21 cellular contexts compared by ENCODE assay signal in the genomic region with DNA sequence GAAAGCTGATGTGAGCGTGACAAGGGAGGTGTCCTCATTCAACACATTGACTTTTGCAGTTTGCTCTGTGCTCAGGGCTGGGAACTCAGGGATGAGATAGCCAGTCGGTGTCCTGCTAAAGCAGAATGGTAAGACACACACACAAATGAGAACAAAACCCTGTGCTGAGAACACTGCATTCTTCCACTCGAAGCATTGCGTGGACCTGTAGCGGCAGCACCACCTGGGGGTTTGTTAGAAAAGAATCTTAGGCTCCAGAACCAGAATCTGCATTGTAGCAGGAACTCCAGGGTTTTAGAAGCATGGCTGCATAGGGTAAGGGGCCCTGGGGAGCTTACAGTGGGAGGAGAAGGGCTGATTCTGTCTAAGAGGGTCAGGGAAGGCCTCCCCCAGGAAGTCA. TPM values are rescaled to one million over a fixed set of nuclear protein-coding genes. Genes with fewer than 3 reads are reported as not detected.
A peak's percentile ranks its signal among the peaks of the same experiment; 100 is the strongest.
DNase-seq lines count a peak whose midpoint lies in the region; ATAC-seq and TF ChIP-seq lines count a peak whose summit lies in the region.
"Had no signal": no experiment of that assay in that cellular context is flagged by ENCODE, and none has a peak within 500 bp of the region (broad histone marks: within the 10 kb centered on the region; RNA-seq: fewer than 3 reads in every experiment).

No MANE protein-coding gene starts in this region.

- no peaks in the 10 kb centered on the region for H3K27me3 ChIP-seq in mesendoderm (ENCODE audit: insufficient read depth, low read length, poor library complexity)

- H3K4me3 Mint-ChIP-seq in WTC11: no peak overlapping the region
- H3K4me3 Mint-ChIP-seq in activated CD4-positive, alpha-beta memory T cell treated with anti-CD3 and anti-CD28 coated beads, Interleukin-2, amount 10 ng/mL, durations not matched to agents 7 days and 5 days: no peak overlapping the region
- H3K4me3 Mint-ChIP-seq: type B pancreatic cell had no signal

- no peak overlapping the region for H3K4me3 ChIP-seq in mesendoderm (ENCODE audit: low read length)
- H3K4me3 ChIP-seq: coronary artery, GM12878, PC-9, stomach had no signal

- POLR2A ChIA-PET in WTC11 (lab: Charles Lee): no interaction called here
- POLR2A ChIA-PET in activated CD4-positive, alpha-beta memory T cell treated with anti-CD3 and anti-CD28 coated beads, Interleukin-2, amount 10 ng/mL, durations not matched to agents 7 days and 5 days (lab: Charles Lee): no interaction called here

- H3K9ac ChIP-seq in mesendoderm (ENCODE audit: low read length): no peak overlapping the region

- H3K4ac ChIP-seq in mesendoderm (ENCODE audit: low read depth, low read length): no peak overlapping the region

- H3K18ac ChIP-seq in mesendoderm (ENCODE audit: low read length): no peak overlapping the region

- WGBS in mesendoderm (ENCODE audit: extremely low coverage, insufficient coverage, low lambda C conversion rate): no CpG with 5 or more reads among the region's 5 CpGs

- H3K4me1 ChIP-seq in mesendoderm (ENCODE audit: control insufficient read depth, low read depth, low read length): no peaks in the 10 kb centered on the region
- H3K4me1 ChIP-seq: stomach had no signal

- no peaks in the 10 kb centered on the region for H3K79me1 ChIP-seq in mesendoderm (ENCODE audit: low read length)

- H2BK15ac ChIP-seq in mesendoderm (replicated peaks; ENCODE audit: low read depth): no peak overlapping the region

- DNase-seq in DMS53 (lab: John Stamatoyannopoulos, UW) (peak; percentile 59), DMS53 treated with DMSO at 0.1 percent for 48 hours (lab: John Stamatoyannopoulos, UW; ENCODE audit: unreplicated experiment) (no peak), HT-29 (ENCODE audit: low spot score) (peak; percentile 50), WTC11 (ENCODE audit: low spot score) (no peak), mesendoderm (peak; percentile 57)
- DNase-seq in activated naive CD4-positive, alpha-beta T cell treated with Interleukin-2 at 50 U/mL for 16 hours: no peak
- DNase-seq in activated CD4-positive, alpha-beta memory T cell treated with anti-CD3 and anti-CD28 coated beads, Interleukin-2, amount 10 ng/mL, durations not matched to agents 7 days and 5 days: no peak
- DNase-seq: activated gamma-delta T cell; activated T-cell treated with anti-CD3 and anti-CD28 coated beads for 4 hours; Kasumi-1; NCI-H1105 treated with DMSO at 0.1 percent for 48 hours; NCI-H774; occipital lobe; PC-9; stimulated activated CD4-positive, alpha-beta T cell treated with anti-CD3 and anti-CD28 coated beads, Interleukin-4, amount 100 ng/mL, for 24 hours; stomach; T-helper 2 cell had no signal

- H4K8ac ChIP-seq in mesendoderm (ENCODE audit: low read depth, low read length): no peak overlapping the region

- no peak for TF ChIP-seq CTCF in WTC11 (IDR thresholded peaks at IDR 0.05)

- no peaks in the 10 kb centered on the region for H3K36me3 ChIP-seq in mesendoderm (ENCODE audit: control insufficient read depth, insufficient read depth, low read length)
- H3K36me3 ChIP-seq: stomach had no signal

- no peak overlapping the region for H3K4me2 ChIP-seq in mesendoderm (ENCODE audit: low read length)
- H3K4me2 ChIP-seq: PC-9 had no signal

- no peak overlapping the region for H2BK120ac ChIP-seq in mesendoderm (ENCODE audit: low read depth, low read length)

- H3K27me3 Mint-ChIP-seq in WTC11 (ENCODE audit: low read depth): no peaks in the 10 kb centered on the region; the same call in 1 of the 2 replicates
- peaks cover 8% of the 10 kb centered on the region for H3K27me3 Mint-ChIP-seq in activated CD4-positive, alpha-beta memory T cell treated with anti-CD3 and anti-CD28 coated beads, Interleukin-2, amount 10 ng/mL, durations not matched to agents 7 days and 5 days

- H4K5ac ChIP-seq in mesendoderm (ENCODE audit: low read length): no peak overlapping the region

- no peak overlapping the region for H2AK5ac ChIP-seq in mesendoderm (ENCODE audit: low read length)

- peaks cover 13% of the 10 kb centered on the region for H3K4me1 Mint-ChIP-seq in WTC11
- H3K4me1 Mint-ChIP-seq in activated CD4-positive, alpha-beta memory T cell treated with anti-CD3 and anti-CD28 coated beads, Interleukin-2, amount 10 ng/mL, durations not matched to agents 7 days and 5 days: no peaks in the 10 kb centered on the region

- CTCF ChIA-PET in WTC11 (lab: Charles Lee): no interaction called here
- CTCF ChIA-PET in activated CD4-positive, alpha-beta memory T cell treated with anti-CD3 and anti-CD28 coated beads, Interleukin-2, amount 10 ng/mL, durations not matched to agents 7 days and 5 days (lab: Charles Lee): no interaction called here

- H3K23ac ChIP-seq in mesendoderm (ENCODE audit: low read length): no peak overlapping the region

- H3K9me3 Mint-ChIP-seq in WTC11: no peaks in the 10 kb centered on the region; the same call in 1 of the 2 replicates
- no peaks in the 10 kb centered on the region for H3K9me3 Mint-ChIP-seq in activated CD4-positive, alpha-beta memory T cell treated with anti-CD3 and anti-CD28 coated beads, Interleukin-2, amount 10 ng/mL, durations not matched to agents 7 days and 5 days
- H3K9me3 Mint-ChIP-seq: type B pancreatic cell had no signal

- ATAC-seq in WTC11: peak; percentile 43; the same call in 1 of the 2 replicates
- no peak for ATAC-seq in GM21381 (IDR thresholded peaks at IDR 0.05; ENCODE audit: unreplicated experiment)
- ATAC-seq: GM12878 had no signal

- H3K56ac ChIP-seq in mesendoderm (ENCODE audit: low read length): no peak overlapping the region

- H2BK5ac ChIP-seq in mesendoderm (ENCODE audit: low read length): no peak overlapping the region

- H3K27ac Mint-ChIP-seq in WTC11: no peak overlapping the region
- no peak overlapping the region for H3K27ac Mint-ChIP-seq in activated CD4-positive, alpha-beta memory T cell treated with anti-CD3 and anti-CD28 coated beads, Interleukin-2, amount 10 ng/mL, durations not matched to agents 7 days and 5 days
- H3K27ac Mint-ChIP-seq: type B pancreatic cell had no signal

- H3K36me3 Mint-ChIP-seq in WTC11: no peaks in the 10 kb centered on the region
- H3K36me3 Mint-ChIP-seq in activated CD4-positive, alpha-beta memory T cell treated with anti-CD3 and anti-CD28 coated beads, Interleukin-2, amount 10 ng/mL, durations not matched to agents 7 days and 5 days (ENCODE audit: low read depth): no peaks in the 10 kb centered on the region
- H3K36me3 Mint-ChIP-seq: type B pancreatic cell had no signal

- H3K27ac ChIP-seq in mesendoderm (ENCODE audit: low read depth, low read length): no peak overlapping the region
- H3K27ac ChIP-seq: coronary artery, PC-9, stomach had no signal

- H3K79me2 ChIP-seq in mesendoderm (ENCODE audit: control insufficient read depth, insufficient read depth, low read length): no peaks in the 10 kb centered on the region

TF ChIP-seq in WTC11, 78 proteins besides CTCF, POLR2A, EP300 and RAD21 (continues in another document):
- TF ChIP-seq FOXK1 (CRISPR knock-in tag; IDR thresholded peaks at IDR 0.05) (no peak), KAT7 (CRISPR knock-in tag; IDR thresholded peaks at IDR 0.05; ENCODE audit: borderline replicate concordance) (no peak), CREB1 (CRISPR knock-in tag; IDR thresholded peaks at IDR 0.05) (no peak), NFYB (CRISPR knock-in tag; conservative IDR thresholded peaks at IDR 0.05; ENCODE audit: low read depth) (no peak), ZNF671 (CRISPR knock-in tag; IDR thresholded peaks at IDR 0.05) (no peak), ZNF138 (CRISPR knock-in tag; conservative IDR thresholded peaks at IDR 0.05) (no peak)
- TF ChIP-seq, protein P1, sequence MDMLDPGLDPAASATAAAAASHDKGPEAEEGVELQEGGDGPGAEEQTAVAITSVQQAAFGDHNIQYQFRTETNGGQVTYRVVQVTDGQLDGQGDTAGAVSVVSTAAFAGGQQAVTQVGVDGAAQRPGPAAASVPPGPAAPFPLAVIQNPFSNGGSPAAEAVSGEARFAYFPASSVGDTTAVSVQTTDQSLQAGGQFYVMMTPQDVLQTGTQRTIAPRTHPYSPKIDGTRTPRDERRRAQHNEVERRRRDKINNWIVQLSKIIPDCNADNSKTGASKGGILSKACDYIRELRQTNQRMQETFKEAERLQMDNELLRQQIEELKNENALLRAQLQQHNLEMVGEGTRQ (CRISPR knock-in tag; IDR thresholded peaks at IDR 0.05): no peak
- TF ChIP-seq, protein P2, sequence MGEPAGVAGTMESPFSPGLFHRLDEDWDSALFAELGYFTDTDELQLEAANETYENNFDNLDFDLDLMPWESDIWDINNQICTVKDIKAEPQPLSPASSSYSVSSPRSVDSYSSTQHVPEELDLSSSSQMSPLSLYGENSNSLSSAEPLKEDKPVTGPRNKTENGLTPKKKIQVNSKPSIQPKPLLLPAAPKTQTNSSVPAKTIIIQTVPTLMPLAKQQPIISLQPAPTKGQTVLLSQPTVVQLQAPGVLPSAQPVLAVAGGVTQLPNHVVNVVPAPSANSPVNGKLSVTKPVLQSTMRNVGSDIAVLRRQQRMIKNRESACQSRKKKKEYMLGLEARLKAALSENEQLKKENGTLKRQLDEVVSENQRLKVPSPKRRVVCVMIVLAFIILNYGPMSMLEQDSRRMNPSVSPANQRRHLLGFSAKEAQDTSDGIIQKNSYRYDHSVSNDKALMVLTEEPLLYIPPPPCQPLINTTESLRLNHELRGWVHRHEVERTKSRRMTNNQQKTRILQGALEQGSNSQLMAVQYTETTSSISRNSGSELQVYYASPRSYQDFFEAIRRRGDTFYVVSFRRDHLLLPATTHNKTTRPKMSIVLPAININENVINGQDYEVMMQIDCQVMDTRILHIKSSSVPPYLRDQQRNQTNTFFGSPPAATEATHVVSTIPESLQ (CRISPR knock-in tag; IDR thresholded peaks at IDR 0.05): no peak
- TF ChIP-seq, protein P3, sequence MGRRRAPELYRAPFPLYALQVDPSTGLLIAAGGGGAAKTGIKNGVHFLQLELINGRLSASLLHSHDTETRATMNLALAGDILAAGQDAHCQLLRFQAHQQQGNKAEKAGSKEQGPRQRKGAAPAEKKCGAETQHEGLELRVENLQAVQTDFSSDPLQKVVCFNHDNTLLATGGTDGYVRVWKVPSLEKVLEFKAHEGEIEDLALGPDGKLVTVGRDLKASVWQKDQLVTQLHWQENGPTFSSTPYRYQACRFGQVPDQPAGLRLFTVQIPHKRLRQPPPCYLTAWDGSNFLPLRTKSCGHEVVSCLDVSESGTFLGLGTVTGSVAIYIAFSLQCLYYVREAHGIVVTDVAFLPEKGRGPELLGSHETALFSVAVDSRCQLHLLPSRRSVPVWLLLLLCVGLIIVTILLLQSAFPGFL (CRISPR knock-in tag; IDR thresholded peaks at IDR 0.05; ENCODE audit: borderline replicate concordance): no peak

RNA-seq across cellular contexts. Expression of a gene that starts 21.5 kb away (rescaled TPM):
- 0.08 and 0.18 TPM in 2 replicates for total RNA-seq in HT-29 (2014; rRNA removed; shearing (Covaris generic))
- total RNA-seq in WTC11 (2021): 35.1 to 42.0 TPM (median 36.5 TPM) in 3 replicates
- polyA plus RNA-seq in mesendoderm (2013, experiment 1 of 2): 4.4 TPM
- polyA plus RNA-seq in mesendoderm (2013, experiment 2 of 2): 4.2 TPM
- not detected for total RNA-seq in activated CD4-positive, alpha-beta memory T cell treated with anti-CD3 and anti-CD28 coated beads, Interleukin-2, amount 10 ng/mL, durations not matched to agents 7 days and 5 days
- total RNA-seq: PC-9 had no signal

Comparison
In these comparisons a context has a peak if more than half of its experiments do, and no peak if none do; other contexts are left out.
1. DNase-seq: peak in DMS53 (single experiment), HT-29 (single experiment) and mesendoderm (single experiment); none in DMS53 treated with DMSO at 0.1 percent for 48 hours (single experiment), WTC11 (single experiment), activated naive CD4-positive, alpha-beta T cell treated with Interleukin-2 at 50 U/mL for 16 hours (single experiment) and activated CD4-positive, alpha-beta memory T cell treated with anti-CD3 and anti-CD28 coated beads, Interleukin-2, amount 10 ng/mL, durations not matched to agents 7 days and 5 days (single experiment).
2. RNA of a gene that starts 21.5 kb away (total RNA-seq): 35.1 to 42.0 TPM in WTC11; 0.08 to 0.18 TPM in HT-29 and not detected in activated CD4-positive, alpha-beta memory T cell treated with anti-CD3 and anti-CD28 coated beads, Interleukin-2, amount 10 ng/mL, durations not matched to agents 7 days and 5 days; every median in the first group is over 10 times any median in the second.